In the genomic region with DNA sequence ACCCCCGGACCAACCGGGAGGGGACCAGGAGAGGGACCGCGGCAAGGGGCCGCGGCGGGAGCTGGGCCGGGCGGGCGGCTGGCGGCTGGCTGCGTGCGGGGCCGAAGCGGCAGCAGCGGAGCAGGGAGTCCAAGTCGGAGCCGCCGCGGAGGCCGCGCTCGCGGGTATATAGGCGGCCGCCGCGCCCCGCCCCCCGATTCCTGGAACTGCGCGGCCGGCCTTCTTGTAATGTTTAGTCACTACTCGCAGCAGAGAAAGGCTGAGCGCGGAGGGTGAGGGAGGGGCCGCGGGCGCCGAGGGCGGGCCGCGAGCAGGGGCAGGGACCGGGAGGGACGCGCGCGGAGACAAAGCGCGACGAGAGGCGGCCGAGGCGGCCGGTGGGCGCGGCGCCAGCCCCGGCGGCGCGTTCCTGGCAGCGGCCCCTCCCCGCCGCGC, we compare ENCODE assay signal across 8 cellular contexts. TPM values are rescaled to one million over a fixed set of nuclear protein-coding genes. Genes with fewer than 3 reads are reported as not detected.
DNase-seq lines count a peak whose midpoint lies in the region; ATAC-seq and TF ChIP-seq lines count a peak whose summit lies in the region.

A gene with protein sequence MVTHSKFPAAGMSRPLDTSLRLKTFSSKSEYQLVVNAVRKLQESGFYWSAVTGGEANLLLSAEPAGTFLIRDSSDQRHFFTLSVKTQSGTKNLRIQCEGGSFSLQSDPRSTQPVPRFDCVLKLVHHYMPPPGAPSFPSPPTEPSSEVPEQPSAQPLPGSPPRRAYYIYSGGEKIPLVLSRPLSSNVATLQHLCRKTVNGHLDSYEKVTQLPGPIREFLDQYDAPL (minus strand): TSS at position 142 of the 435 bp plus-strand sequence. CDS start 982 bp downstream, outside the sequence.

- H3K4me3 Mint-ChIP-seq in chondrocyte (ENCODE audit: unreplicated experiment) = peak within 1 kb of the TSS; percentile 82

- H3K27ac Mint-ChIP-seq in chondrocyte (ENCODE audit: unreplicated experiment) = peak within 1 kb of the TSS; percentile 74

- ATAC-seq in HG03139 (IDR thresholded peaks at IDR 0.05; ENCODE audit: unreplicated experiment) = peak; percentile 33
- no peak for ATAC-seq in GM18517 (IDR thresholded peaks at IDR 0.05; ENCODE audit: unreplicated experiment)

- peak; percentile 69 for TF ChIP-seq POLR2A in GM15510 (IDR thresholded peaks at IDR 0.05; ENCODE audit: borderline replicate concordance, extremely low read depth, insufficient read length)

- TF ChIP-seq CTCF in chondrocyte (IDR thresholded peaks at IDR 0.05) = no peak

- H3K4me1 Mint-ChIP-seq in chondrocyte (ENCODE audit: low read depth) = peaks cover 50% of the 10 kb centered on the region

- no peaks in the 10 kb centered on the region for H3K9me3 Mint-ChIP-seq in chondrocyte (ENCODE audit: low read depth)

- peak; percentile 96 for DNase-seq in NCI-H510A (lab: John Stamatoyannopoulos, UW)
- peak; percentile 97 for DNase-seq in activated CD4-positive, alpha-beta T cell treated with anti-CD3 and anti-CD28 coated beads for 4 hours
- peak; percentile 96 for DNase-seq in chondrocyte (ENCODE audit: low spot score)
- DNase-seq in kidney glomerular epithelial cell (lab: John Stamatoyannopoulos, UW) = peak; percentile 85
- peak; percentile 98 for DNase-seq in stimulated activated CD4-positive, alpha-beta T cell treated with anti-CD3 and anti-CD28 coated beads, Interleukin-15, amount 100 ng/mL, for 24 hours

- no peaks in the 10 kb centered on the region for H3K27me3 Mint-ChIP-seq in chondrocyte (ENCODE audit: low read depth)

- peaks cover 13% of the 10 kb centered on the region for H3K36me3 Mint-ChIP-seq in chondrocyte (ENCODE audit: low read depth)

RNA-seq across cellular contexts. Expression of the gene that starts here (rescaled TPM):
- total RNA-seq in chondrocyte = 13.6 to 26.2 TPM (median 14.4 TPM) in 3 replicates
